In genomic region chr5:56499877-56500276, GRCh38 we compare ENCODE assay signal across 35 cellular contexts.
"Had no signal": no experiment of that assay in that cellular context is flagged by ENCODE, and none has a peak within 500 bp of the region (broad histone marks: within the 10 kb centered on the region; RNA-seq: fewer than 3 reads in every experiment).

No MANE protein-coding gene starts in this region.

- H3K4me3 ChIP-seq: ascending aorta, cardiac muscle cell had no signal

- H3K4me1 ChIP-seq: ascending aorta had no signal

- H3K9me3 Mint-ChIP-seq: activated B cell treated with CpG ODN at 0.5 μM for 24 hours; activated CD4-positive, alpha-beta memory T cell treated with anti-CD3 and anti-CD28 coated beads for 36 hours; activated naive CD4-positive, alpha-beta T cell treated with anti-CD3 and anti-CD28 coated beads, Interleukin-2, amount 50 U/mL, for 24 hours; activated naive CD8-positive, alpha-beta T cell treated with anti-CD3 and anti-CD28 coated beads, Interleukin-2, amount 10 ng/mL, durations not matched to agents 7 days and 5 days; activated naive CD8-positive, alpha-beta T cell treated with anti-CD3 and anti-CD28 coated beads, Interleukin-2, amount 50 U/mL, for 24 hours; activated T-cell treated with anti-CD3 and anti-CD28 coated beads, Interleukin-2, amount 50 U/mL, for 4 hours; activated T-helper 17 cell treated with anti-CD3 and anti-CD28 coated beads, Interleukin-2, amount 50 U/mL, for 72 hours; T-helper 1 cell treated with Interleukin-12 subunit alpha and Interleukin-12 subunit beta and Interleukin-4 antibody, amounts not matched to agents 30 μg/mL and 1 μg/mL, for 36 hours had no signal

- H3K4me3 Mint-ChIP-seq: activated B cell treated with CpG ODN at 0.5 μM for 24 hours; activated CD4-positive, alpha-beta memory T cell treated with anti-CD3 and anti-CD28 coated beads for 36 hours; activated CD4-positive, alpha-beta T cell treated with anti-CD3 and anti-CD28 coated beads, Interleukin-2, amount 10 ng/mL, durations not matched to agents 24 days and 14 days; activated CD8-positive, alpha-beta T cell treated with anti-CD3 and anti-CD28 coated beads for 36 hours; activated naive CD4-positive, alpha-beta T cell treated with anti-CD3 and anti-CD28 coated beads, Interleukin-2, amount 10 ng/mL, durations not matched to agents 7 days and 5 days; activated naive CD4-positive, alpha-beta T cell treated with anti-CD3 and anti-CD28 coated beads, Interleukin-2, amount 50 U/mL, for 24 hours; activated naive CD8-positive, alpha-beta T cell; activated naive CD8-positive, alpha-beta T cell treated with anti-CD3 and anti-CD28 coated beads, Interleukin-2, amount 10 ng/mL, durations not matched to agents 7 days and 5 days; activated naive CD8-positive, alpha-beta T cell treated with anti-CD3 and anti-CD28 coated beads, Interleukin-2, amount 50 U/mL, for 24 hours; activated T-cell treated with anti-CD3 and anti-CD28 coated beads, Interleukin-2, amount 50 U/mL, for 4 hours; activated T-cell treated with anti-CD3 and anti-CD28 coated beads, Interleukin-2, amount 50 U/mL, for 72 hours; activated T-helper 1 cell treated with anti-CD3 and anti-CD28 coated beads, Interleukin-12 subunit alpha, Interleukin-12 subunit beta, Interleukin-2, Interleukin-4 antibody, amounts not matched to agents 30 ng/mL and 10 ng/mL and 1 ng/mL, durations not matched to agents 14 hours and 24 hours and 36 hours; activated T-helper 17 cell treated with anti-CD3 and anti-CD28 coated beads, Interleukin-2, amount 50 U/mL, for 72 hours; brain; T-helper 1 cell treated with Interleukin-12 subunit alpha and Interleukin-12 subunit beta and Interleukin-4 antibody, amounts not matched to agents 30 μg/mL and 1 μg/mL, for 36 hours; T-helper 2 cell treated with Interferon-gamma antibody and Interleukin-4, amounts not matched to agents 5 μg/mL and 100 μg/mL, for 36 hours had no signal

- H3K36me3 ChIP-seq: ascending aorta, cardiac muscle cell had no signal

- H3K27me3 ChIP-seq: ascending aorta, cardiac muscle cell had no signal

- H3K27ac ChIP-seq: ascending aorta, cardiac muscle cell, VCaP had no signal

- DNase-seq: activated B cell treated with CpG ODN at 0.5 μM for 24 hours; activated CD4-positive, alpha-beta memory T cell treated with anti-CD3 and anti-CD28 coated beads for 36 hours; activated CD4-positive, alpha-beta T cell treated with anti-CD3 and anti-CD28 coated beads for 4 hours; activated CD4-positive, alpha-beta T cell treated with anti-CD3 and anti-CD28 coated beads, Interleukin-2, amount 10 ng/mL, durations not matched to agents 24 days and 14 days; activated CD4-positive, alpha-beta T cell treated with anti-CD3 and anti-CD28 coated beads, Interleukin-2, amount 50 U/mL, for 1 hour; activated CD4-positive, alpha-beta T cell treated with anti-CD3 and anti-CD28 coated beads, Interleukin-2, amount 50 U/mL, for 4 hours; activated CD4-positive, CD25-positive, alpha-beta regulatory T cell treated with anti-CD3 and anti-CD28 coated beads, Interleukin-2, amount 50 U/mL, for 72 hours; activated CD8-positive, alpha-beta memory T cell treated with anti-CD3 and anti-CD28 coated beads, Interleukin-2, amount 50 U/mL, for 4 hours; activated CD8-positive, alpha-beta T cell treated with anti-CD3 and anti-CD28 coated beads for 36 hours; activated gamma-delta T cell; activated naive CD4-positive, alpha-beta T cell treated with anti-CD3 and anti-CD28 coated beads, Interleukin-2, amount 10 ng/mL, durations not matched to agents 7 days and 5 days; activated naive CD4-positive, alpha-beta T cell treated with Interleukin-2 at 50 U/mL for 16 hours; activated naive CD8-positive, alpha-beta T cell treated with anti-CD3 and anti-CD28 coated beads, Interleukin-2, amount 10 ng/mL, durations not matched to agents 7 days and 5 days; activated naive CD8-positive, alpha-beta T cell treated with anti-CD3 and anti-CD28 coated beads, Interleukin-2, amount 50 U/mL, for 24 hours; activated T-cell treated with anti-CD3 and anti-CD28 coated beads for 4 hours; activated T-cell treated with anti-CD3 and anti-CD28 coated beads, Interleukin-2, amount 50 U/mL, for 1 hour; activated T-cell treated with anti-CD3 and anti-CD28 coated beads, Interleukin-2, amount 50 U/mL, for 4 hours; activated T-cell treated with anti-CD3 and anti-CD28 coated beads, Interleukin-2, amount 50 U/mL, for 72 hours; amygdala; anterior cingulate cortex; central memory CD4-positive, alpha-beta T cell; SW 1271; T-helper 1 cell; T-helper 2 cell; T-helper 9 cell had no signal

- H3K27ac Mint-ChIP-seq: activated B cell treated with CpG ODN at 0.5 μM for 24 hours; activated CD4-positive, alpha-beta memory T cell treated with anti-CD3 and anti-CD28 coated beads for 36 hours; activated CD4-positive, alpha-beta T cell treated with anti-CD3 and anti-CD28 coated beads, Interleukin-2, amount 10 ng/mL, durations not matched to agents 24 days and 14 days; activated CD8-positive, alpha-beta T cell treated with anti-CD3 and anti-CD28 coated beads for 36 hours; activated naive CD4-positive, alpha-beta T cell treated with anti-CD3 and anti-CD28 coated beads, Interleukin-2, amount 10 ng/mL, durations not matched to agents 7 days and 5 days; activated naive CD4-positive, alpha-beta T cell treated with anti-CD3 and anti-CD28 coated beads, Interleukin-2, amount 50 U/mL, for 24 hours; activated naive CD8-positive, alpha-beta T cell; activated naive CD8-positive, alpha-beta T cell treated with anti-CD3 and anti-CD28 coated beads, Interleukin-2, amount 10 ng/mL, durations not matched to agents 7 days and 5 days; activated naive CD8-positive, alpha-beta T cell treated with anti-CD3 and anti-CD28 coated beads, Interleukin-2, amount 50 U/mL, for 24 hours; activated T-cell treated with anti-CD3 and anti-CD28 coated beads, Interleukin-2, amount 50 U/mL, for 72 hours; activated T-helper 1 cell treated with anti-CD3 and anti-CD28 coated beads, Interleukin-12 subunit alpha, Interleukin-12 subunit beta, Interleukin-2, Interleukin-4 antibody, amounts not matched to agents 30 ng/mL and 10 ng/mL and 1 ng/mL, durations not matched to agents 14 hours and 24 hours and 36 hours; activated T-helper 17 cell treated with anti-CD3 and anti-CD28 coated beads, Interleukin-2, amount 50 U/mL, for 72 hours; brain; T-helper 1 cell treated with Interleukin-12 subunit alpha and Interleukin-12 subunit beta and Interleukin-4 antibody, amounts not matched to agents 30 μg/mL and 1 μg/mL, for 36 hours; T-helper 2 cell treated with Interferon-gamma antibody and Interleukin-4, amounts not matched to agents 5 μg/mL and 100 μg/mL, for 36 hours had no signal

- H3K9me3 ChIP-seq: ascending aorta had no signal

- H3K36me3 Mint-ChIP-seq: activated CD4-positive, alpha-beta memory T cell treated with anti-CD3 and anti-CD28 coated beads for 36 hours; activated naive CD4-positive, alpha-beta T cell treated with anti-CD3 and anti-CD28 coated beads, Interleukin-2, amount 50 U/mL, for 24 hours; activated naive CD8-positive, alpha-beta T cell; brain had no signal

- ATAC-seq: activated CD8-positive, alpha-beta T cell treated with anti-CD3 and anti-CD28 coated beads for 36 hours; activated naive CD8-positive, alpha-beta T cell treated with anti-CD3 and anti-CD28 coated beads, Interleukin-2, amount 50 U/mL, for 24 hours; activated T-cell treated with anti-CD3 and anti-CD28 coated beads, Interleukin-2, amount 50 U/mL, for 4 hours; activated T-cell treated with anti-CD3 and anti-CD28 coated beads, Interleukin-2, amount 50 U/mL, for 72 hours; activated T-helper 17 cell treated with anti-CD3 and anti-CD28 coated beads, Interleukin-2, amount 50 U/mL, for 72 hours had no signal

- H3K27me3 Mint-ChIP-seq: activated B cell treated with CpG ODN at 0.5 μM for 24 hours; activated CD4-positive, alpha-beta memory T cell treated with anti-CD3 and anti-CD28 coated beads for 36 hours; activated CD8-positive, alpha-beta T cell treated with anti-CD3 and anti-CD28 coated beads for 36 hours; activated naive CD4-positive, alpha-beta T cell treated with anti-CD3 and anti-CD28 coated beads, Interleukin-2, amount 50 U/mL, for 24 hours; activated naive CD8-positive, alpha-beta T cell; activated T-helper 17 cell treated with anti-CD3 and anti-CD28 coated beads, Interleukin-2, amount 50 U/mL, for 72 hours had no signal
